ENCODE assay signal across 17 cellular contexts in genomic region chr19:11485245-11485837, GRCh38. TPM values are rescaled to one million over a fixed set of nuclear protein-coding genes. Genes with fewer than 3 reads are reported as not detected.
"Had no signal": no experiment of that assay in that cellular context is flagged by ENCODE, and none has a peak within 500 bp of the region (broad histone marks: within the 10 kb centered on the region; RNA-seq: fewer than 3 reads in every experiment).

No MANE protein-coding gene starts in this region.

- H3K9me3 ChIP-seq: ascending aorta, gastrocnemius medialis, left ventricle myocardium inferior, thyroid gland had no signal

- H3K4me3 ChIP-seq: ascending aorta, gastrocnemius medialis, left ventricle myocardium inferior, thyroid gland had no signal

- H3K27ac ChIP-seq: ascending aorta, gastrocnemius medialis, left ventricle myocardium inferior, parathyroid adenoma, thyroid gland had no signal

- H3K4me3 Mint-ChIP-seq: activated CD8-positive, alpha-beta T cell treated with anti-CD3 and anti-CD28 coated beads for 36 hours; activated naive CD8-positive, alpha-beta T cell treated with anti-CD3 and anti-CD28 coated beads, Interleukin-2, amount 50 U/mL, for 24 hours; activated T-cell treated with anti-CD3 and anti-CD28 coated beads, Interleukin-2, amount 50 U/mL, for 72 hours had no signal

- ATAC-seq: activated CD8-positive, alpha-beta T cell treated with anti-CD3 and anti-CD28 coated beads for 36 hours; activated naive CD8-positive, alpha-beta T cell treated with anti-CD3 and anti-CD28 coated beads, Interleukin-2, amount 50 U/mL, for 24 hours; activated T-cell treated with anti-CD3 and anti-CD28 coated beads, Interleukin-2, amount 50 U/mL, for 72 hours; gastrocnemius medialis had no signal

- H2AFZ ChIP-seq: parathyroid adenoma had no signal

- H3K79me2 ChIP-seq: parathyroid adenoma had no signal

- H3K27ac Mint-ChIP-seq: activated CD8-positive, alpha-beta T cell treated with anti-CD3 and anti-CD28 coated beads for 36 hours; activated naive CD8-positive, alpha-beta T cell treated with anti-CD3 and anti-CD28 coated beads, Interleukin-2, amount 50 U/mL, for 24 hours; activated T-cell treated with anti-CD3 and anti-CD28 coated beads, Interleukin-2, amount 50 U/mL, for 72 hours had no signal

- DNase-seq: activated CD8-positive, alpha-beta memory T cell treated with anti-CD3 and anti-CD28 coated beads, Interleukin-2, amount 50 U/mL, for 4 hours; activated CD8-positive, alpha-beta T cell treated with anti-CD3 and anti-CD28 coated beads for 36 hours; activated naive CD8-positive, alpha-beta T cell treated with anti-CD3 and anti-CD28 coated beads, Interleukin-2, amount 50 U/mL, for 24 hours; activated T-cell treated with anti-CD3 and anti-CD28 coated beads, Interleukin-2, amount 50 U/mL, for 72 hours; effector CD4-positive, alpha-beta T cell; gastrocnemius medialis; left ventricle myocardium inferior; mesendoderm; retina; SW 1271; T1000; thyroid gland had no signal

- H3K9me3 Mint-ChIP-seq: activated CD8-positive, alpha-beta T cell treated with anti-CD3 and anti-CD28 coated beads for 36 hours; activated naive CD8-positive, alpha-beta T cell treated with anti-CD3 and anti-CD28 coated beads, Interleukin-2, amount 50 U/mL, for 24 hours; activated T-cell treated with anti-CD3 and anti-CD28 coated beads, Interleukin-2, amount 50 U/mL, for 72 hours had no signal

RNA-seq across cellular contexts. Expression of gene ELAVL3, which starts 4.5 kb away (rescaled TPM):
- total RNA-seq: activated CD8-positive, alpha-beta T cell treated with anti-CD3 and anti-CD28 coated beads for 36 hours; ascending aorta; gastrocnemius medialis; skeletal muscle tissue; thyroid gland had no signal
- polyA plus RNA-seq: fibroblast of lung, keratinocyte had no signal

RNA-seq across cellular contexts. Expression of gene ODAD3, which starts 50.4 kb away (rescaled TPM):
- total RNA-seq: ascending aorta, gastrocnemius medialis, skeletal muscle tissue had no signal
